11 cellular contexts compared by ENCODE assay signal in genomic region chr19:5137571-5138124, GRCh38.
A peak's percentile ranks its signal among the peaks of the same experiment; 100 is the strongest.
DNase-seq lines count a peak whose midpoint lies in the region; ATAC-seq and TF ChIP-seq lines count a peak whose summit lies in the region.
"Had no signal": no experiment of that assay in that cellular context is flagged by ENCODE, and none has a peak within 500 bp of the region (broad histone marks: within the 10 kb centered on the region; RNA-seq: fewer than 3 reads in every experiment).

No MANE protein-coding gene starts in this region.

- H3K4me3 ChIP-seq in KMS-11 (IDR thresholded peaks at IDR 0.05; ENCODE audit: insufficient read depth, low read depth, low read length): no peak overlapping the region
- H3K4me3 ChIP-seq in choroid plexus epithelial cell (ENCODE audit: low read depth, low read length): no peak overlapping the region
- H3K4me3 ChIP-seq in gastroesophageal sphincter: no peak overlapping the region
- H3K4me3 ChIP-seq: A549 had no signal

- H2AFZ ChIP-seq in KMS-11 (ENCODE audit: low read depth): no peak overlapping the region

- H3K27ac Mint-ChIP-seq in nephron: no peak overlapping the region
- H3K27ac Mint-ChIP-seq: T-cell had no signal

- H3K27me3 Mint-ChIP-seq in nephron (ENCODE audit: low read depth): no peaks in the 10 kb centered on the region
- H3K27me3 Mint-ChIP-seq: activated T-cell treated with anti-CD3 and anti-CD28 coated beads, Interleukin-2, amount 50 U/mL, for 24 hours; T-cell had no signal

- H3K79me2 ChIP-seq in KMS-11 (ENCODE audit: insufficient read depth, low read depth): no peaks in the 10 kb centered on the region

- H3K4me1 Mint-ChIP-seq in nephron: no peaks in the 10 kb centered on the region

- H3K4me1 ChIP-seq in KMS-11 (ENCODE audit: low read depth, poor library complexity, severe bottlenecking): no peaks in the 10 kb centered on the region
- no peaks in the 10 kb centered on the region for H3K4me1 ChIP-seq in gastroesophageal sphincter
- H3K4me1 ChIP-seq: A549 had no signal

- H3K9ac ChIP-seq in KMS-11: no peak overlapping the region

- DNase-seq in NCI-H1694 (lab: John Stamatoyannopoulos, UW): peak; percentile 6
- no peak for DNase-seq in NCI-H1694 treated with DMSO at 0.1 percent for 48 hours (lab: John Stamatoyannopoulos, UW)
- DNase-seq in choroid plexus epithelial cell (ENCODE audit: low read depth): no peak
- no peak for DNase-seq in NCI-H1092 (lab: John Stamatoyannopoulos, UW)
- DNase-seq: activated T-cell treated with anti-CD3 and anti-CD28 coated beads, Interleukin-2, amount 50 U/mL, for 24 hours; T-cell had no signal

- H3K36me3 Mint-ChIP-seq in nephron (ENCODE audit: low read depth): peaks cover 25% of the 10 kb centered on the region

- H3K27ac ChIP-seq in KMS-11 (no peak overlapping the region), gastroesophageal sphincter (no peak overlapping the region)
- H3K27ac ChIP-seq: A549 had no signal

- H3K9me3 ChIP-seq in gastroesophageal sphincter: no peaks in the 10 kb centered on the region
- H3K9me3 ChIP-seq: A549 had no signal

- H3K4me3 Mint-ChIP-seq in nephron: no peak overlapping the region

- no peaks in the 10 kb centered on the region for H3K36me3 ChIP-seq in KMS-11 (ENCODE audit: insufficient read depth)
- H3K36me3 ChIP-seq in gastroesophageal sphincter: peaks cover 0 to 100% of the 10 kb centered on the region in 2 donors

- no peak overlapping the region for H3K4me2 ChIP-seq in KMS-11
- H3K4me2 ChIP-seq: A549 had no signal

- ATAC-seq in gastroesophageal sphincter: no peak
- ATAC-seq in HG03439 (IDR thresholded peaks at IDR 0.05; ENCODE audit: unreplicated experiment): no peak
- ATAC-seq: A549, T-cell had no signal

- no peaks in the 10 kb centered on the region for H3K9me3 Mint-ChIP-seq in nephron
- H3K9me3 Mint-ChIP-seq: activated T-cell treated with anti-CD3 and anti-CD28 coated beads, Interleukin-2, amount 50 U/mL, for 24 hours; T-cell had no signal

- no peak for TF ChIP-seq EP300 in gastroesophageal sphincter (IDR thresholded peaks at IDR 0.05)

- TF ChIP-seq POLR2A in gastroesophageal sphincter (IDR thresholded peaks at IDR 0.05): no peak

- no CpG with 5 or more reads among the region's 29 CpGs for WGBS in gastroesophageal sphincter (ENCODE audit: low coverage in 1 of 2), 2 donors

- H4K20me1 ChIP-seq in KMS-11 (ENCODE audit: insufficient read depth): no peaks in the 10 kb centered on the region

- 0 out of 2 replicates have a peak, but pooled peaks have one; percentile 15 for TF ChIP-seq CTCF in KMS-11 (conservative IDR thresholded peaks at IDR 0.05; ENCODE audit: low read depth, low read length)
- TF ChIP-seq CTCF in choroid plexus epithelial cell (conservative IDR thresholded peaks at IDR 0.05; ENCODE audit: low read depth, low read length): peak; percentile 41
- TF ChIP-seq CTCF in nephron (IDR thresholded peaks at IDR 0.05; ENCODE audit: unreplicated experiment in 3 of 3): peak in 2 of 3 experiments; percentile 15 to 45
- TF ChIP-seq CTCF in gastroesophageal sphincter (IDR thresholded peaks at IDR 0.05): peak in 1 of 4 experiments; percentile 36

- no peaks in the 10 kb centered on the region for H3K27me3 ChIP-seq in KMS-11 (ENCODE audit: insufficient read depth, low read depth)
- H3K27me3 ChIP-seq in gastroesophageal sphincter: no peaks in the 10 kb centered on the region
